ENCODE assay signal across 16 cellular contexts in genomic region chr2:130808482-130809268, GRCh38. TPM values are rescaled to one million over a fixed set of nuclear protein-coding genes. Genes with fewer than 3 reads are reported as not detected.
DNase-seq lines count a peak whose midpoint lies in the region; ATAC-seq and TF ChIP-seq lines count a peak whose summit lies in the region.
"Had no signal": no experiment of that assay in that cellular context is flagged by ENCODE, and none has a peak within 500 bp of the region (broad histone marks: within the 10 kb centered on the region; RNA-seq: fewer than 3 reads in every experiment).

No MANE protein-coding gene starts in this region.

- H3K27me3 ChIP-seq in left ventricle myocardium inferior (ENCODE audit: low read depth) (peaks cover 24% of the 10 kb centered on the region), RWPE2 (ENCODE audit: insufficient read depth, poor library complexity, severe bottlenecking) (no peaks in the 10 kb centered on the region)

- CTCF ChIA-PET in activated CD8-positive, alpha-beta T cell treated with anti-CD3 and anti-CD28 coated beads for 36 hours (lab: Charles Lee): interaction anchor here (0.8 to 1.1 kb wide), 3 partner anchors 11 to 112 kb away, joined by 3 read pairs; no protein-coding TSS in a partner anchor

- TF ChIP-seq CTCF in left ventricle myocardium inferior (IDR thresholded peaks at IDR 0.05; ENCODE audit: borderline replicate concordance): no peak
- no peak for TF ChIP-seq CTCF in RWPE2 (IDR thresholded peaks at IDR 0.05; ENCODE audit: poor library complexity, severe bottlenecking)
- TF ChIP-seq CTCF in activated CD8-positive, alpha-beta T cell treated with anti-CD3 and anti-CD28 coated beads for 36 hours (IDR thresholded peaks at IDR 0.05): no peak

- DNase-seq in cardiac septum (ENCODE audit: low spot score) (peak; percentile 70), left ventricle myocardium inferior (no peak), RWPE2 (ENCODE audit: low spot score) (peak; percentile 96), HK-2 (ENCODE audit: unreplicated experiment) (no peak), left colon (no peak), germinal center (ENCODE audit: low spot score) (no peak)
- DNase-seq in activated CD8-positive, alpha-beta T cell treated with anti-CD3 and anti-CD28 coated beads for 36 hours: no peak
- DNase-seq: activated naive CD4-positive, alpha-beta T cell treated with anti-CD3 and anti-CD28 coated beads for 36 hours; NCI-H1092; NCI-H510A; occipital lobe; tibial artery had no signal

- no peaks in the 10 kb centered on the region for H3K36me3 Mint-ChIP-seq in activated CD8-positive, alpha-beta T cell treated with anti-CD3 and anti-CD28 coated beads for 36 hours (ENCODE audit: low read depth)
- H3K36me3 Mint-ChIP-seq: memory B cell, WTC11 had no signal

- no peak overlapping the region for H3K4me3 Mint-ChIP-seq in activated CD8-positive, alpha-beta T cell treated with anti-CD3 and anti-CD28 coated beads for 36 hours
- H3K4me3 Mint-ChIP-seq: activated naive CD4-positive, alpha-beta T cell treated with anti-CD3 and anti-CD28 coated beads for 36 hours; memory B cell; WTC11 had no signal

- peaks cover 11% of the 10 kb centered on the region for H3K27me3 Mint-ChIP-seq in activated CD8-positive, alpha-beta T cell treated with anti-CD3 and anti-CD28 coated beads for 36 hours

- H3K27ac Mint-ChIP-seq in activated CD8-positive, alpha-beta T cell treated with anti-CD3 and anti-CD28 coated beads for 36 hours: no peak overlapping the region
- H3K27ac Mint-ChIP-seq: activated naive CD4-positive, alpha-beta T cell treated with anti-CD3 and anti-CD28 coated beads for 36 hours; memory B cell; WTC11 had no signal

- H3K9me3 Mint-ChIP-seq in activated CD8-positive, alpha-beta T cell treated with anti-CD3 and anti-CD28 coated beads for 36 hours: no peaks in the 10 kb centered on the region
- H3K9me3 Mint-ChIP-seq: activated naive CD4-positive, alpha-beta T cell treated with anti-CD3 and anti-CD28 coated beads for 36 hours had no signal

- H3K36me3 ChIP-seq in left ventricle myocardium inferior (no peaks in the 10 kb centered on the region), RWPE2 (ENCODE audit: low read depth) (no peaks in the 10 kb centered on the region)
- H3K36me3 ChIP-seq: tibial artery had no signal

- intact Hi-C loops in cardiac septum (cut with DNase I): no loop called here
- intact Hi-C loops in left ventricle myocardium inferior (cut with micrococcal nuclease): no loop called here
- intact Hi-C loops in left colon (cut with DNase I, micrococcal nuclease): no loop called here
- intact Hi-C loops in activated CD8-positive, alpha-beta T cell treated with anti-CD3 and anti-CD28 coated beads for 36 hours (cut with micrococcal nuclease): no loop called here

- POLR2A ChIA-PET in activated CD8-positive, alpha-beta T cell treated with anti-CD3 and anti-CD28 coated beads for 36 hours (lab: Charles Lee): no interaction called here

- H3K27ac ChIP-seq in left ventricle myocardium inferior (replicated peaks) (no peak overlapping the region), RWPE2 (ENCODE audit: poor library complexity, severe bottlenecking) (peak overlapping the region; percentile 98)
- H3K27ac ChIP-seq: tibial artery had no signal

- H3K4me3 ChIP-seq in left ventricle myocardium inferior (no peak overlapping the region), RWPE2 (ENCODE audit: severe bottlenecking) (no peak overlapping the region)
- H3K4me3 ChIP-seq: tibial artery had no signal

- H3K9me3 ChIP-seq in left ventricle myocardium inferior (replicated peaks): peaks cover 6% of the 10 kb centered on the region
- H3K9me3 ChIP-seq in RWPE2 (ENCODE audit: severe bottlenecking): no peaks in the 10 kb centered on the region
- H3K9me3 ChIP-seq: tibial artery had no signal

- peaks cover 6% of the 10 kb centered on the region for H3K4me1 Mint-ChIP-seq in activated CD8-positive, alpha-beta T cell treated with anti-CD3 and anti-CD28 coated beads for 36 hours (ENCODE audit: low read depth)

- ATAC-seq in RWPE2 (ENCODE audit: low read depth) (peak; percentile 80), esophagus mucosa (peak; percentile 75), left colon (no peak)
- ATAC-seq in activated CD8-positive, alpha-beta T cell treated with anti-CD3 and anti-CD28 coated beads for 36 hours: no peak
- ATAC-seq: Right ventricle myocardium inferior, WTC11 had no signal

- H3K4me1 ChIP-seq in left ventricle myocardium inferior (no peaks in the 10 kb centered on the region), RWPE2 (ENCODE audit: insufficient read depth, poor library complexity, severe bottlenecking) (peaks cover 28% of the 10 kb centered on the region)
- H3K4me1 ChIP-seq: tibial artery had no signal

RNA-seq across cellular contexts. Expression of gene ARHGEF4, which starts 28.0 kb away (rescaled TPM):
- total RNA-seq in cardiac septum (3.9 TPM), left ventricle myocardium inferior (5.3 TPM), esophagus mucosa (41.8 TPM), left colon (1 to 10 TPM; 1.1 to 3.0 TPM)
- total RNA-seq in activated CD8-positive, alpha-beta T cell treated with anti-CD3 and anti-CD28 coated beads for 36 hours: 1 to 10 TPM; 4.2 to 4.3 TPM

RNA-seq across cellular contexts. Expression of gene AMER3, which starts 53.3 kb away (rescaled TPM):
- total RNA-seq in cardiac septum (not detected), left ventricle myocardium inferior (not detected), esophagus mucosa (not detected), left colon (under 1 TPM; 0.40 to 0.42 TPM)
- total RNA-seq in activated CD8-positive, alpha-beta T cell treated with anti-CD3 and anti-CD28 coated beads for 36 hours: not detected
- total RNA-seq: activated naive CD4-positive, alpha-beta T cell treated with anti-CD3 and anti-CD28 coated beads for 36 hours; Right ventricle myocardium inferior had no signal

Comparison
In these comparisons a context has a peak if more than half of its experiments do, and no peak if none do; other contexts are left out.
1. DNase-seq: peak in cardiac septum (single experiment) and RWPE2 (single experiment); none in left ventricle myocardium inferior (single experiment), HK-2 (single experiment), left colon (0 of 2), activated CD8-positive, alpha-beta T cell treated with anti-CD3 and anti-CD28 coated beads for 36 hours (single experiment) and germinal center (single experiment).
2. ATAC-seq: peak in RWPE2 (single experiment) and esophagus mucosa (single experiment); none in left colon (single experiment) and activated CD8-positive, alpha-beta T cell treated with anti-CD3 and anti-CD28 coated beads for 36 hours (single experiment).